In the genomic region with DNA sequence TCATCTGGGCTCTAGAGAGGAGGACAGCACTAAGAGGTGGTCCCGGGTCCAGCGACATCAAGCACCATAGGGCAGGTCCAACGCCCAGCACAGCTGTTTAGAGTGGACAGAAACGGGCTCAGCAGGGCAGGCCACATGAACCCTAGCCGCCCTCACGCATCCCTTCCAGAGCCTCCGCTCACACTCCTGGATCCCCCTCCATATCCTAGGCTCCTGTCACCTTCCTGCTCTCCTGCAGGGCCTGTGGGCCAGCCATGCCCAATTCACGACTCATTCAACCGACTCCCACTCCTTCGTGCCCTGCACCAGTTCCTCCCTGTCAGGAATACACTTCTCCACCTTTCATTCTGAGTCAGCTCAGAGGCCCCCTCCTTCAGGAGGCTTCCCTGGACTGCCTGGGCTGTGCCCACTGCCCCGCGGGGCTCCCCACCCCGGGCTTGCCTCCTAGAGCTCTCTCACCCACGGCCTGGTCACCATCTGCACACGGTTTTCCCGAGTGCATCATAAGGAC, we compare ENCODE assay signal across 9 cellular contexts.
DNase-seq lines count a peak whose midpoint lies in the region; ATAC-seq, FAIRE-seq and TF ChIP-seq lines count a peak whose summit lies in the region.
"Had no signal": no experiment of that assay in that cellular context is flagged by ENCODE, and none has a peak within 500 bp of the region (broad histone marks: within the 10 kb centered on the region; RNA-seq: fewer than 3 reads in every experiment).

No MANE protein-coding gene starts in this region.

- no peaks in the 10 kb centered on the region for H3K9me3 Mint-ChIP-seq in activated T-helper 17 cell treated with anti-CD3 and anti-CD28 coated beads, Interleukin-2, amount 50 U/mL, for 72 hours

- POLR2A ChIA-PET in A549 (lab: Yijun Ruan, JAX) = interaction anchor here (0.9 to 1.6 kb wide), 9 partner anchors 10 to 1206 kb away, joined by 3 to 6 read pairs (median 3); a partner anchor contains a TSS
- POLR2A ChIA-PET in HEK293 (lab: Yijun Ruan, JAX) = interaction anchor here (0.7 to 1.5 kb wide), 6 partner anchors 9 to 430 kb away, joined by 3 to 8 read pairs (median 4); a partner anchor contains a TSS

- no peaks in the 10 kb centered on the region for H3K27me3 ChIP-seq in layer of hippocampus (ENCODE audit: control insufficient read depth, insufficient read depth, low read length)
- H3K27me3 ChIP-seq: cardiac muscle cell had no signal

- FAIRE-seq in A549 (lab: Jason Lieb, UNC) = no peak

- H3K27ac ChIP-seq in A549 (peak overlapping the region; percentile 79 to 93), HEK293 (ENCODE audit: extremely low read depth, low read depth, low read length) (no peak overlapping the region), layer of hippocampus (ENCODE audit: low read depth, low read length) (peak overlapping the region; percentile 42)
- H3K27ac ChIP-seq: cardiac muscle cell had no signal

- no peaks in the 10 kb centered on the region for H3K36me3 ChIP-seq in HEK293 (ENCODE audit: control insufficient read depth in 2 of 2, insufficient read depth in 1 of 2, low read length in 2 of 2)
- H3K36me3 ChIP-seq: cardiac muscle cell had no signal

- TF ChIP-seq EP300 in A549 (IDR thresholded peaks at IDR 0.05) = no peak

- peaks cover 6% of the 10 kb centered on the region for H3K27me3 Mint-ChIP-seq in activated T-helper 17 cell treated with anti-CD3 and anti-CD28 coated beads, Interleukin-2, amount 50 U/mL, for 72 hours

- CTCF ChIA-PET in A549 (lab: Yijun Ruan, JAX) (interaction anchor here (0.5 to 8.0 kb wide), 75 partner anchors 12 to 815 kb away, joined by 3 to 97 read pairs (median 5); a partner anchor contains a TSS), HEK293 (lab: Yijun Ruan, JAX) (interaction anchor here (0.5 to 5.3 kb wide), 77 partner anchors 10 to 1394 kb away, joined by 3 to 131 read pairs (median 6); a partner anchor contains a TSS)

- H3K4me2 ChIP-seq in A549 = peak overlapping the region; percentile 77

- H3K4me1 ChIP-seq in A549 (peaks cover 18% of the 10 kb centered on the region), HEK293 (ENCODE audit: control insufficient read depth, insufficient read depth, low read length) (no peaks in the 10 kb centered on the region)

- H3K4me1 Mint-ChIP-seq in activated T-helper 17 cell treated with anti-CD3 and anti-CD28 coated beads, Interleukin-2, amount 50 U/mL, for 72 hours = no peaks in the 10 kb centered on the region

- no peaks in the 10 kb centered on the region for H3K36me3 Mint-ChIP-seq in activated T-helper 17 cell treated with anti-CD3 and anti-CD28 coated beads, Interleukin-2, amount 50 U/mL, for 72 hours (ENCODE audit: low read depth)

- WGBS in A549 (ENCODE audit: missing lambda C conversion rate) = 72% methylated on average over 16 of the region's 16 CpGs

- H3K4me3 ChIP-seq in A549 = peak overlapping the region; percentile 57
- peak overlapping the region; percentile 44 for H3K4me3 ChIP-seq in HEK293 (ENCODE audit: low read depth, low read length)

- TF ChIP-seq CTCF in A549 (IDR thresholded peaks at IDR 0.05) (no peak), HEK293 (tag by site-specific recombination; IDR thresholded peaks at IDR 0.05) (no peak)

- TF ChIP-seq POLR2A in A549 (IDR thresholded peaks at IDR 0.05; ENCODE audit: low read length) = peak; percentile 24; the same call in 1 of the 2 replicates

- DNase-seq in A549 (ENCODE audit: low read depth in 1 of 2, low spot score in 1 of 2) (peak in 1 of 2 experiments; percentile 37), NCI-H1694 treated with DMSO at 0.1 percent for 48 hours (lab: John Stamatoyannopoulos, UW) (no peak)

- ATAC-seq in A549 (peak in 1 of 2 experiments; percentile 12; a peak in 3 of 6 replicates), GM21528 (IDR thresholded peaks at IDR 0.05; ENCODE audit: low FRiP score, unreplicated experiment) (no peak), GM21737 (IDR thresholded peaks at IDR 0.05; ENCODE audit: unreplicated experiment) (no peak), HG02798 (IDR thresholded peaks at IDR 0.05; ENCODE audit: poor library complexity, unreplicated experiment) (no peak)
- no peak for ATAC-seq in activated T-helper 17 cell treated with anti-CD3 and anti-CD28 coated beads, Interleukin-2, amount 50 U/mL, for 72 hours (replicated peaks)

- no peak for TF ChIP-seq RAD21 in A549 (conservative IDR thresholded peaks at IDR 0.05 in 1 of 2, IDR thresholded peaks at IDR 0.05 in 1 of 2)

- peak overlapping the region; percentile 58 for H3K27ac Mint-ChIP-seq in activated T-helper 17 cell treated with anti-CD3 and anti-CD28 coated beads, Interleukin-2, amount 50 U/mL, for 72 hours

- peak overlapping the region; percentile 65 for H3K4me3 Mint-ChIP-seq in activated T-helper 17 cell treated with anti-CD3 and anti-CD28 coated beads, Interleukin-2, amount 50 U/mL, for 72 hours

- H3K9me3 ChIP-seq in A549 (no peaks in the 10 kb centered on the region), HEK293 (ENCODE audit: control insufficient read depth, insufficient read depth, low read depth, low read length) (no peaks in the 10 kb centered on the region)

TF ChIP-seq in A549, 52 proteins besides CTCF, POLR2A, EP300 and RAD21:
- no peak for TF ChIP-seq EHF (CRISPR knock-in tag; IDR thresholded peaks at IDR 0.05)
- no peak for TF ChIP-seq NR3C1 (IDR thresholded peaks at IDR 0.05)
- no peak for TF ChIP-seq RFX5 (IDR thresholded peaks at IDR 0.05)
- no peak for TF ChIP-seq MYC (IDR thresholded peaks at IDR 0.05; ENCODE audit: borderline replicate concordance, low read length)
- no peak for TF ChIP-seq ZFP36 (IDR thresholded peaks at IDR 0.05; ENCODE audit: borderline replicate concordance, partially characterized antibody)

TF ChIP-seq in HEK293, 187 proteins besides CTCF, POLR2A, EP300 and RAD21 (continues in another document):
- no peak for TF ChIP-seq ZNF121 (tag by site-specific recombination; IDR thresholded peaks at IDR 0.05)
- TF ChIP-seq, protein P1, sequence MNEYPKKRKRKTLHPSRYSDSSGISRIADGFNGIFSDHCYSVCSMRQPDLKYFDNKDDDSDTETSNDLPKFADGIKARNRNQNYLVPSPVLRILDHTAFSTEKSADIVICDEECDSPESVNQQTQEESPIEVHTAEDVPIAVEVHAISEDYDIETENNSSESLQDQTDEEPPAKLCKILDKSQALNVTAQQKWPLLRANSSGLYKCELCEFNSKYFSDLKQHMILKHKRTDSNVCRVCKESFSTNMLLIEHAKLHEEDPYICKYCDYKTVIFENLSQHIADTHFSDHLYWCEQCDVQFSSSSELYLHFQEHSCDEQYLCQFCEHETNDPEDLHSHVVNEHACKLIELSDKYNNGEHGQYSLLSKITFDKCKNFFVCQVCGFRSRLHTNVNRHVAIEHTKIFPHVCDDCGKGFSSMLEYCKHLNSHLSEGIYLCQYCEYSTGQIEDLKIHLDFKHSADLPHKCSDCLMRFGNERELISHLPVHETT (tag by site-specific recombination; IDR thresholded peaks at IDR 0.05) = no peak
- peak; percentile 91 for TF ChIP-seq ZFHX2 (tag by site-specific recombination; conservative IDR thresholded peaks at IDR 0.05)
- TF ChIP-seq KLF1 (tag by site-specific recombination; IDR thresholded peaks at IDR 0.05) = peak; percentile 50
- no peak for TF ChIP-seq ZNF501 (tag by site-specific recombination; IDR thresholded peaks at IDR 0.05)
- no peak for TF ChIP-seq ZNF157 (tag by site-specific recombination; IDR thresholded peaks at IDR 0.05)
- TF ChIP-seq ZNF2 (tag by site-specific recombination; IDR thresholded peaks at IDR 0.05) = no peak
- peak; percentile 30; the same call in 1 of the 2 replicates for TF ChIP-seq GLIS2 (tag by site-specific recombination; IDR thresholded peaks at IDR 0.05)
- TF ChIP-seq, protein P2, sequence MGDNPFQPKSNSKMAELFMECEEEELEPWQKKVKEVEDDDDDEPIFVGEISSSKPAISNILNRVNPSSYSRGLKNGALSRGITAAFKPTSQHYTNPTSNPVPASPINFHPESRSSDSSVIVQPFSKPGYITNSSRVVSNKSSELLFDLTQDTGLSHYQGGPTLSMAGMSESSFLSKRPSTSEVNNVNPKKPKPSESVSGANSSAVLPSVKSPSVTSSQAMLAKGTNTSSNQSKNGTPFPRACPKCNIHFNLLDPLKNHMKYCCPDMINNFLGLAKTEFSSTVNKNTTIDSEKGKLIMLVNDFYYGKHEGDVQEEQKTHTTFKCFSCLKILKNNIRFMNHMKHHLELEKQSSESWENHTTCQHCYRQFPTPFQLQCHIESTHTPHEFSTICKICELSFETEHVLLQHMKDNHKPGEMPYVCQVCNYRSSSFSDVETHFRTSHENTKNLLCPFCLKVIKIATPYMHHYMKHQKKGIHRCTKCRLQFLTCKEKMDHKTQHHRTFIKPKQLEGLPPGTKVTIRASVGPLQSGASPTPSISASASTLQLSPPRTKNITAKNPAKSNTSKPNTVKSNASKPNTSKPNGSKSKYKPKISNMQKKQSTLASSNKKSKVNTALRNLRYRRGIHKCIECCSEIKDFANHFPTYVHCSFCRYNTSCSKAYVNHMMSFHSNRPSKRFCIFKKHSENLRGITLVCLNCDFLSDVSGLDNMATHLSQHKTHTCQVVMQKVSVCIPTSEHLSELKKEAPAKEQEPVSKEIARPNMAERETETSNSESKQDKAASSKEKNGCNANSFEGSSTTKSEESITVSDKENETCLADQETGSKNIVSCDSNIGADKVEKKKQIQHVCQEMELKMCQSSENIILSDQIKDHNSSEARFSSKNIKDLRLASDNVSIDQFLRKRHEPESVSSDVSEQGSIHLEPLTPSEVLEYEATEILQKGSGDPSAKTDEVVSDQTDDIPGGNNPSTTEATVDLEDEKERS (tag by site-specific recombination; IDR thresholded peaks at IDR 0.05) = no peak
- TF ChIP-seq, protein P3, sequence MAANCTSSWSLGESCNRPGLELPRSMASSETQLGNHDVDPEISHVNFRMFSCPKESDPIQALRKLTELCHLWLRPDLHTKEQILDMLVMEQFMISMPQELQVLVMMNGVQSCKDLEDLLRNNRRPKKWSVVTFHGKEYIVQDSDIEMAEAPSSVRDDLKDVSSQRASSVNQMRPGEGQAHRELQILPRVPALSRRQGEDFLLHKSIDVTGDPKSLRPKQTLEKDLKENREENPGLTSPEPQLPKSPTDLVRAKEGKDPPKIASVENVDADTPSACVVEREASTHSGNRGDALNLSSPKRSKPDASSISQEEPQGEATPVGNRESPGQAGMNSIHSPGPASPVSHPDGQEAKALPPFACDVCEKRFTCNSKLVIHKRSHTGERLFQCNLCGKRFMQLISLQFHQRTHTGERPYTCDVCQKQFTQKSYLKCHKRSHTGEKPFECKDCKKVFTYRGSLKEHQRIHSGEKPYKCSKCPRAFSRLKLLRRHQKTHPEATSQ (tag by site-specific recombination; IDR thresholded peaks at IDR 0.05) = no peak
- TF ChIP-seq KLF9 (tag by site-specific recombination; IDR thresholded peaks at IDR 0.05; ENCODE audit: low read depth) = no peak
